Comparison of ENCODE assay signal across 10 cellular contexts in the genomic region with DNA sequence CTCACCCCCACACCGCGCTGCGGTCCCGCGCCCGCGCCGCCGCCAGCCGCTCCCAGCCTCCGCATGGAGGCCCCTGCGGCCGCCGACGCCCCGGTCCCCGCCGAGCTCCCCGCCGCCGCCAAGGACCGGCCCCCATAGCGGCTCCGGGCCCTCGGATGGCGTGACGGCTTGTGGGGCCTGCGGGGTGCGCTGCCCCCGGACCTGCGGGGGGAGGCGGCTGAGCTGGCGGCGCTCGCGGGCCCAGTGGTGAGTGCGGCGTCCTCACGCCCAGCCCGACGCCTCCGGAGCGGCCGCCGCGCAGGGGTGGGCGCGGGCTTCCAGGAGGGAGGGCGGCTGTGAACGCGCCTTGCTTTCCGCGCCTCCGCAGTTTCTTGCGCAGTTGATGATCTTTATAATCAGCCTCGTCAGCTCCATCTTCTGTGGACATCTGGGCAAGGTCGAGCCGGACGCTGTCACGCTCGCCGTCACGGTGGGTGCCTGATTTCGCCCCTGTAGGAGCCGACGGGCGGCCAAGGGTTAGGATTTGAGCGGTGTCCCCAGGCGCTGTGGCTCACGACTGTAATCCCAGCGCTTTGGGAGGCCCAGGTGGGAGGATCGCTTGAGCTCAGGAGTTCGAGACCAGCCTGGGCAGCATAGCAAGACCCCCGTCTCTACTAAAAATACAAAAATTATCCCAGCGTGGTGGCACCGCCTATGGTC. TPM values are rescaled to one million over a fixed set of nuclear protein-coding genes. Genes with fewer than 3 reads are reported as not detected.
DNase-seq lines count a peak whose midpoint lies in the region; ATAC-seq, FAIRE-seq and TF ChIP-seq lines count a peak whose summit lies in the region.
"Had no signal": no experiment of that assay in that cellular context is flagged by ENCODE, and none has a peak within 500 bp of the region (broad histone marks: within the 10 kb centered on the region; RNA-seq: fewer than 3 reads in every experiment).

No MANE protein-coding gene starts in this region.

- H3K4me1 Mint-ChIP-seq in nephron, result no peaks in the 10 kb centered on the region

- ATAC-seq in HG02870 (IDR thresholded peaks at IDR 0.05; ENCODE audit: unreplicated experiment), result no peak

- H3K79me2 ChIP-seq in OCI-LY7 (ENCODE audit: insufficient read depth, low read depth, low read length), result no peaks in the 10 kb centered on the region

- H3K27me3 ChIP-seq in A673 (replicated peaks; ENCODE audit: insufficient read depth, low read depth, low read length, poor library complexity) (peaks cover 6% of the 10 kb centered on the region), Peyer's patch (peaks cover 0 to 13% of the 10 kb centered on the region in 2 donors)

- no peaks in the 10 kb centered on the region for H3K9me3 Mint-ChIP-seq in nephron

- peaks cover 36% of the 10 kb centered on the region for H3K27me3 Mint-ChIP-seq in nephron (ENCODE audit: low read depth)

- intact Hi-C loops in A673 (cut with micrococcal nuclease; ENCODE audit: unreplicated experiment), result no loop called here
- intact Hi-C loops in OCI-LY7 (cut with micrococcal nuclease; ENCODE audit: unreplicated experiment), result loop anchor here (10.0 kb wide), 1 partner anchor 55 kb away; no protein-coding TSS in a partner anchor

- H3K4me1 ChIP-seq in A673 (ENCODE audit: insufficient read depth, low read length, poor library complexity, severe bottlenecking) (peaks cover 4% of the 10 kb centered on the region), Peyer's patch (peaks cover 0 to 12% (median 3%) of the 10 kb centered on the region in 4 donors), OCI-LY7 (ENCODE audit: insufficient read depth, low read length, poor library complexity, severe bottlenecking) (no peaks in the 10 kb centered on the region)

- no peak for FAIRE-seq in D721Med (lab: Jason Lieb, UNC)

- CTCF ChIA-PET in A673 (lab: Charles Lee), result no interaction called here
- CTCF ChIA-PET in OCI-LY7 (lab: Charles Lee; ENCODE audit: unreplicated experiment), result no interaction called here

- H3K4me2 ChIP-seq in OCI-LY7 (ENCODE audit: low read length), result no peak overlapping the region

- POLR2A ChIA-PET in A673 (lab: Charles Lee; ENCODE audit: low non-redundant PET) (no interaction called here), OCI-LY7 (lab: Charles Lee) (interaction anchor here (0.5 kb wide), 1 partner anchor 1360 kb away, joined by 3 read pairs; no protein-coding TSS in a partner anchor)

- H2AFZ ChIP-seq in OCI-LY7 (ENCODE audit: low read length), result no peak overlapping the region

- H3K27ac ChIP-seq in A673 (ENCODE audit: low read depth, low read length, poor library complexity, severe bottlenecking) (no peak overlapping the region), Peyer's patch (peak overlapping the region in 1 of 4 donors; percentile 46), OCI-LY7 (ENCODE audit: low read depth, low read length, poor library complexity, severe bottlenecking) (no peak overlapping the region)

- no peaks in the 10 kb centered on the region for H3K9me2 ChIP-seq in OCI-LY7 (ENCODE audit: insufficient read depth, low read length)

- H3K4me3 ChIP-seq in A673 (ENCODE audit: low read depth, low read length, poor library complexity, severe bottlenecking) (peak overlapping the region; percentile 42), Peyer's patch (peak overlapping the region; percentile 14 to 57 (median 46)), foreskin fibroblast (ENCODE audit: low read depth in 1 of 2, low read length in 2 of 2) (peak overlapping the region; percentile 22 to 44), OCI-LY7 (ENCODE audit: low read depth, low read length, poor library complexity, severe bottlenecking) (no peak overlapping the region)

- H3K9me3 ChIP-seq in A673 (ENCODE audit: low read depth, low read length, poor library complexity, severe bottlenecking), result no peaks in the 10 kb centered on the region
- no peaks in the 10 kb centered on the region for H3K9me3 ChIP-seq in Peyer's patch
- H3K9me3 ChIP-seq in OCI-LY7 (ENCODE audit: low read length), result no peaks in the 10 kb centered on the region

- H3K36me3 ChIP-seq in A673 (ENCODE audit: insufficient read depth, low read length, poor library complexity, severe bottlenecking) (no peaks in the 10 kb centered on the region), Peyer's patch (no peaks in the 10 kb centered on the region), OCI-LY7 (ENCODE audit: insufficient read depth, low read length) (no peaks in the 10 kb centered on the region)

- peak; percentile 19 for DNase-seq in A673 (ENCODE audit: low spot score)
- no peak for DNase-seq in Peyer's patch
- DNase-seq in foreskin fibroblast, result peak; percentile 4 to 24
- no peak for DNase-seq in NCI-H1436 (lab: John Stamatoyannopoulos, UW)
- DNase-seq in D721Med (ENCODE audit: insufficient read length, low spot score), result no peak
- no peak for DNase-seq in OCI-LY7 (ENCODE audit: low spot score)
- DNase-seq: cerebellar nuclear complex, DND-41 had no signal

- H3K27ac Mint-ChIP-seq in nephron, result peak overlapping the region in 1 of 3 experiments; percentile 48

- H4K20me1 ChIP-seq in OCI-LY7 (ENCODE audit: insufficient read depth, low read length), result no peaks in the 10 kb centered on the region

- peak overlapping the region; percentile 82 to 90 (median 90) for H3K4me3 Mint-ChIP-seq in nephron

- TF ChIP-seq POLR2A in Peyer's patch (IDR thresholded peaks at IDR 0.05), result no peak

- BruUV-seq in A673 (replicated peaks; lab: Mats Ljungman, UMichigan), result no TSS peak
- BruUV-seq in OCI-LY7 (replicated peaks; lab: Mats Ljungman, UMichigan), result no TSS peak

- TF ChIP-seq CTCF in A673 (conservative IDR thresholded peaks at IDR 0.05; ENCODE audit: low read depth, low read length), result no peak
- no peak for TF ChIP-seq CTCF in Peyer's patch (IDR thresholded peaks at IDR 0.05)
- no peak for TF ChIP-seq CTCF in foreskin fibroblast (IDR thresholded peaks at IDR 0.05; ENCODE audit: low read depth, low read length)
- no peak for TF ChIP-seq CTCF in nephron (IDR thresholded peaks at IDR 0.05; ENCODE audit: unreplicated experiment in 3 of 3)
- no peak for TF ChIP-seq CTCF in D721Med (IDR thresholded peaks at IDR 0.05; ENCODE audit: insufficient read depth, missing control alignments)
- TF ChIP-seq CTCF in OCI-LY7 (conservative IDR thresholded peaks at IDR 0.05; ENCODE audit: low read length), result no peak

- H3K36me3 Mint-ChIP-seq in nephron (ENCODE audit: low read depth), result no peaks in the 10 kb centered on the region

RNA-seq across cellular contexts. Expression of a gene that starts 46.4 kb away (rescaled TPM):
- total RNA-seq in A673 (2021), result 1.9 and 2.1 TPM in 2 replicates
- total RNA-seq in Peyer's patch, result 1 to 10 TPM in 2 of 4 donors, not detected in 2; 1.2 to 3.8 TPM
- not detected in 2 replicates for total RNA-seq in OCI-LY7 (2014; rRNA removed; shearing (Covaris generic))
- not detected in 2 replicates for total RNA-seq in OCI-LY7 (2022)

Comparison
In these comparisons a context has a peak if more than half of its experiments do, and no peak if none do; other contexts are left out.
1. DNase-seq: peak in A673 (single experiment) and foreskin fibroblast (2 of 2); none in Peyer's patch (0 of 3), NCI-H1436 (single experiment), D721Med (single experiment) and OCI-LY7 (single experiment).